10 cellular contexts compared by ENCODE assay signal in genomic region chr15:82850242-82850591, GRCh38. TPM values are rescaled to one million over a fixed set of nuclear protein-coding genes. Genes with fewer than 3 reads are reported as not detected.
A peak's percentile ranks its signal among the peaks of the same experiment; 100 is the strongest.
DNase-seq lines count a peak whose midpoint lies in the region; ATAC-seq, FAIRE-seq and TF ChIP-seq lines count a peak whose summit lies in the region.
"Had no signal": no experiment of that assay in that cellular context is flagged by ENCODE, and none has a peak within 500 bp of the region (broad histone marks: within the 10 kb centered on the region; RNA-seq: fewer than 3 reads in every experiment).

No MANE protein-coding gene starts in this region.

- no peaks in the 10 kb centered on the region for H3K36me3 Mint-ChIP-seq in activated T-cell treated with anti-CD3 and anti-CD28 coated beads, Interleukin-2, amount 50 U/mL, for 4 hours (ENCODE audit: insufficient read depth)

- H3K9me3 Mint-ChIP-seq in activated T-cell treated with anti-CD3 and anti-CD28 coated beads, Interleukin-2, amount 50 U/mL, for 4 hours: no peaks in the 10 kb centered on the region

- H3K4me3 Mint-ChIP-seq in activated T-cell treated with anti-CD3 and anti-CD28 coated beads, Interleukin-2, amount 50 U/mL, for 4 hours: no peak overlapping the region

- DNase-seq in H54 (ENCODE audit: insufficient read length, low spot score): peak; percentile 57
- DNase-seq in RWPE2 (ENCODE audit: low spot score): peak; percentile 55
- DNase-seq in right atrium auricular region (ENCODE audit: low spot score): peak; percentile 50
- DNase-seq in gastrocnemius medialis: no peak
- no peak for DNase-seq in NCI-H2107 treated with DMSO at 0.1 percent for 48 hours (lab: John Stamatoyannopoulos, UW; ENCODE audit: unreplicated experiment)
- no peak for DNase-seq in activated T-cell treated with anti-CD3 and anti-CD28 coated beads, Interleukin-2, amount 50 U/mL, for 4 hours
- DNase-seq in retina: no peak

- peaks cover 8% of the 10 kb centered on the region for H3K4me1 Mint-ChIP-seq in activated T-cell treated with anti-CD3 and anti-CD28 coated beads, Interleukin-2, amount 50 U/mL, for 4 hours (ENCODE audit: low read depth)

- in situ Hi-C loops in gastrocnemius medialis (cut with MboI; ENCODE audit: low sequenced_read_pairs in 4 of 4): loop anchor here (5.0 to 10.0 kb wide), 2 partner anchors 152 to 155 kb away; no protein-coding TSS in a partner anchor

- H3K4me1 ChIP-seq in RWPE2 (ENCODE audit: insufficient read depth, poor library complexity, severe bottlenecking): no peaks in the 10 kb centered on the region
- H3K4me1 ChIP-seq in right atrium auricular region: peaks cover 0 to 13% of the 10 kb centered on the region in 2 donors
- peaks cover 12% of the 10 kb centered on the region in 2 donors for H3K4me1 ChIP-seq in gastrocnemius medialis

- H3K27me3 ChIP-seq in RWPE2 (ENCODE audit: insufficient read depth, poor library complexity, severe bottlenecking): no peaks in the 10 kb centered on the region
- H3K27me3 ChIP-seq in right atrium auricular region: no peaks in the 10 kb centered on the region
- no peaks in the 10 kb centered on the region for H3K27me3 ChIP-seq in gastrocnemius medialis

- ATAC-seq in RWPE2 (ENCODE audit: low read depth): peak; percentile 35; the same call in 2 of the 3 replicates
- no peak for ATAC-seq in gastrocnemius medialis
- no peak for ATAC-seq in activated T-cell treated with anti-CD3 and anti-CD28 coated beads, Interleukin-2, amount 50 U/mL, for 4 hours
- no peak for ATAC-seq in HG03439 (IDR thresholded peaks at IDR 0.05; ENCODE audit: unreplicated experiment)

- H3K36me3 ChIP-seq in RWPE2 (ENCODE audit: low read depth) (peaks cover 15% of the 10 kb centered on the region), right atrium auricular region (no peaks in the 10 kb centered on the region), gastrocnemius medialis (peaks cover 0 to 12% of the 10 kb centered on the region in 2 donors)

- intact Hi-C loops in gastrocnemius medialis (cut with DNase I; ENCODE audit: low total_unique reads): no loop called here

- no peaks in the 10 kb centered on the region for H3K27me3 Mint-ChIP-seq in activated T-cell treated with anti-CD3 and anti-CD28 coated beads, Interleukin-2, amount 50 U/mL, for 4 hours (ENCODE audit: low read depth)

- TF ChIP-seq CTCF in RWPE2 (IDR thresholded peaks at IDR 0.05; ENCODE audit: poor library complexity, severe bottlenecking) (no peak), right atrium auricular region (IDR thresholded peaks at IDR 0.05) (no peak), gastrocnemius medialis (IDR thresholded peaks at IDR 0.05 in 4 of 5, conservative IDR thresholded peaks at IDR 0.05 in 1 of 5) (no peak)

- TF ChIP-seq POLR2A in H54 (IDR thresholded peaks at IDR 0.05; ENCODE audit: low read depth, low read length) (no peak), gastrocnemius medialis (IDR thresholded peaks at IDR 0.05) (no peak)

- H3K4me3 ChIP-seq in RWPE2 (ENCODE audit: severe bottlenecking) (no peak overlapping the region), right atrium auricular region (no peak overlapping the region), gastrocnemius medialis (no peak overlapping the region)

- FAIRE-seq in H54 (lab: Jason Lieb, UNC): no peak

- H3K9me3 ChIP-seq in RWPE2 (ENCODE audit: severe bottlenecking) (no peaks in the 10 kb centered on the region), right atrium auricular region (no peaks in the 10 kb centered on the region), gastrocnemius medialis (no peaks in the 10 kb centered on the region)

- H3K27ac ChIP-seq in RWPE2 (ENCODE audit: poor library complexity, severe bottlenecking) (no peak overlapping the region), right atrium auricular region (no peak overlapping the region), gastrocnemius medialis (peak overlapping the region; percentile 51 to 76 (median 62))

RNA-seq across cellular contexts. Expression of gene WHAMM, which starts 40.8 kb away (rescaled TPM):
- 1 to 10 TPM; 5.2 to 6.7 TPM for total RNA-seq in right atrium auricular region
- total RNA-seq in gastrocnemius medialis: 10 to 100 TPM; 14.1 to 22.1 (median 21.8) TPM
- total RNA-seq in activated T-cell treated with anti-CD3 and anti-CD28 coated beads, Interleukin-2, amount 50 U/mL, for 4 hours: 1 to 10 TPM; 7.1 to 9.6 (median 7.6) TPM

RNA-seq across cellular contexts. Expression of gene FSD2, which starts 44.3 kb away (rescaled TPM):
- 10 to 100 TPM in 1 of 2 donors, 1 to 10 TPM in 1; 9.0 to 58.8 TPM for total RNA-seq in right atrium auricular region
- 10 to 100 TPM in 1 of 4 donors, 1 to 10 TPM in 3; 3.9 to 18.5 (median 6.6) TPM for total RNA-seq in gastrocnemius medialis
- not detected for total RNA-seq in activated T-cell treated with anti-CD3 and anti-CD28 coated beads, Interleukin-2, amount 50 U/mL, for 4 hours
- total RNA-seq: lung microvascular endothelial cell, SK-MEL-5 had no signal

Comparison
In these comparisons a context has a peak if more than half of its experiments do, and no peak if none do; other contexts are left out.
1. DNase-seq: peak in H54 (single experiment), RWPE2 (single experiment) and right atrium auricular region (single experiment); none in gastrocnemius medialis (0 of 2), NCI-H2107 treated with DMSO at 0.1 percent for 48 hours (single experiment), activated T-cell treated with anti-CD3 and anti-CD28 coated beads, Interleukin-2, amount 50 U/mL, for 4 hours (single experiment) and retina (single experiment).
2. H3K27ac ChIP-seq: peak in gastrocnemius medialis (4 of 4); none in RWPE2 (single experiment) and right atrium auricular region (0 of 2).
3. RNA of gene FSD2, which starts 44.3 kb away (total RNA-seq): 9.0 to 58.8 TPM in right atrium auricular region and 3.9 to 18.5 TPM in gastrocnemius medialis; not detected in activated T-cell treated with anti-CD3 and anti-CD28 coated beads, Interleukin-2, amount 50 U/mL, for 4 hours; every median in the first group is over 4 times any median in the second.